1 cellular context compared by ENCODE assay signal in the genomic region with DNA sequence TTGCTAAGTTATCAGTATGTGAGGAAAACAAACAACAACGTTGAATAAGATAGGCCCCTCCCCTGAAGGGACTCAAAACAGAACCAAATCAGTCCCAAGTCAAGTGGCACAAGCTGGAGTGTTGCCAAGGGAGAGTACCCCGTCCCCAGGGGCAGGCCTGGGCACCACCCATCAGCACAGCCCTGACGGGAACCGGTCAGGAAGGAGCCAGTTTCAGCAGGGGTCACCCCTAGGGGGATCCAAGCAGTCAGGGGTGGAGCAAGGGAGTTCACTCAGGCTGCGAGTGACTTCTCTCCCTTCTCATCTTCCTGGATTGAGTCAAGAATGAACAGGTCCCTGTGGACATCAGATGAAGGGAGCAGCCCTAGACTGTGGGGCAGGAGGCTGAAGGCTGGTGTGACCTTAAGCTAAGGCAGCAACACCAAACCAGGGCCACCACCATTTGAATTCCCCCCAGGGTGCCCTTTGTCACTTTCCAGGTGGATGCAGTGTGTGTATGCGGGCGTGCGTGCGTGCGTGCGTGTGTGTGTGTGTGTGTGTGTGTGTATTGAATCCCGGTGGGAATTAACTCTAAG.
A peak's percentile ranks its signal among the peaks of the same experiment; 100 is the strongest.
TF ChIP-seq lines count a peak whose summit lies in the region.

No MANE protein-coding gene starts in this region.

TF ChIP-seq in HEK293, 187 proteins besides CTCF, POLR2A, EP300 and RAD21:
- 0 out of 2 replicates have a peak, but pooled peaks have one; percentile 10 for TF ChIP-seq ZIC2 (tag by site-specific recombination; IDR thresholded peaks at IDR 0.05)
- TF ChIP-seq, protein P1, sequence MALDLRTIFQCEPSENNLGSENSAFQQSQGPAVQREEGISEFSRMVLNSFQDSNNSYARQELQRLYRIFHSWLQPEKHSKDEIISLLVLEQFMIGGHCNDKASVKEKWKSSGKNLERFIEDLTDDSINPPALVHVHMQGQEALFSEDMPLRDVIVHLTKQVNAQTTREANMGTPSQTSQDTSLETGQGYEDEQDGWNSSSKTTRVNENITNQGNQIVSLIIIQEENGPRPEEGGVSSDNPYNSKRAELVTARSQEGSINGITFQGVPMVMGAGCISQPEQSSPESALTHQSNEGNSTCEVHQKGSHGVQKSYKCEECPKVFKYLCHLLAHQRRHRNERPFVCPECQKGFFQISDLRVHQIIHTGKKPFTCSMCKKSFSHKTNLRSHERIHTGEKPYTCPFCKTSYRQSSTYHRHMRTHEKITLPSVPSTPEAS (tag by site-specific recombination; IDR thresholded peaks at IDR 0.05) = peak; percentile 32; the same call in 1 of the 2 replicates
- TF ChIP-seq, protein P2, sequence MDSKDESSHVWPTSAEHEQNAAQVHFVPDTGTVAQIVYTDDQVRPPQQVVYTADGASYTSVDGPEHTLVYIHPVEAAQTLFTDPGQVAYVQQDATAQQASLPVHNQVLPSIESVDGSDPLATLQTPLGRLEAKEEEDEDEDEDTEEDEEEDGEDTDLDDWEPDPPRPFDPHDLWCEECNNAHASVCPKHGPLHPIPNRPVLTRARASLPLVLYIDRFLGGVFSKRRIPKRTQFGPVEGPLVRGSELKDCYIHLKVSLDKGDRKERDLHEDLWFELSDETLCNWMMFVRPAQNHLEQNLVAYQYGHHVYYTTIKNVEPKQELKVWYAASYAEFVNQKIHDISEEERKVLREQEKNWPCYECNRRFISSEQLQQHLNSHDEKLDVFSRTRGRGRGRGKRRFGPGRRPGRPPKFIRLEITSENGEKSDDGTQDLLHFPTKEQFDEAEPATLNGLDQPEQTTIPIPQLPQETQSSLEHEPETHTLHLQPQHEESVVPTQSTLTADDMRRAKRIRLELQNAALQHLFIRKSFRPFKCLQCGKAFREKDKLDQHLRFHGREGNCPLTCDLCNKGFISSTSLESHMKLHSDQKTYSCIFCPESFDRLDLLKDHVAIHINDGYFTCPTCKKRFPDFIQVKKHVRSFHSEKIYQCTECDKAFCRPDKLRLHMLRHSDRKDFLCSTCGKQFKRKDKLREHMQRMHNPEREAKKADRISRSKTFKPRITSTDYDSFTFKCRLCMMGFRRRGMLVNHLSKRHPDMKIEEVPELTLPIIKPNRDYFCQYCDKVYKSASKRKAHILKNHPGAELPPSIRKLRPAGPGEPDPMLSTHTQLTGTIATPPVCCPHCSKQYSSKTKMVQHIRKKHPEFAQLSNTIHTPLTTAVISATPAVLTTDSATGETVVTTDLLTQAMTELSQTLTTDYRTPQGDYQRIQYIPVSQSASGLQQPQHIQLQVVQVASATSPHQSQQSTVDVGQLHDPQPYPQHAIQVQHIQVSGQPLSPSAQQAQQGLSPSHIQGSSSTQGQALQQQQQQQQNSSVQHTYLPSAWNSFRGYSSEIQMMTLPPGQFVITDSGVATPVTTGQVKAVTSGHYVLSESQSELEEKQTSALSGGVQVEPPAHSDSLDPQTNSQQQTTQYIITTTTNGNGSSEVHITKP (tag by site-specific recombination; IDR thresholded peaks at IDR 0.05) = peak; percentile 60
